ENCODE assay signal across 24 cellular contexts in the genomic region with DNA sequence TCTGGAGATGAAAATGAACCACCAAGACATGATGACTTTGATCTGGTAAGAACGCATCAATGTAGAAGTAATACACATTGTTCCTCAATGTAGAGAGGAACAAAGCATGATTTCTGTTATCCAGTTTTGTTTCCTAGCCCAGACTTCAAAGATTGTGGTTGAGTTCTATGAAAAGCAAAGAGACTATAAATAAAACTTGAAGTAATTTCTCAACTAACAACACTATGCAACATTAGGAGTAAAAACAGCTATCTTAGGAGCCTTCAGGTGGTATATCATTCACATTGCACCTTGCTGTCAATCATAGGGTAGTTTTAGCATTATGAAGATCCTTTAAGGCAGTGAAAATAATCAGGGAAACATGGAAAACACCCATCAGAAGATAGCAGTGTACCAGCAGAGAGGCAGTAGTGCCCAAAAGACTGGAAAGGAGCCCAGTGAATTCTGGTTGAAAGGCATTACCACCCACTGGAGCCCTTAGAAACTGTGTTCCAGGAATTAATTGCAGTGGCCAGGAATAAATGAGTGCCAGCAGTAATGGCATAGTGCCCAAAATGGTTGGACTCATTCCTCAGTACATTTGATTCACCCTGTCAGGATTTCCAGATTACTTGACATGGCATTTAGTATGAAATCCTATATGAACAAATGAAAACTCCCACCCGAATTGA.
A peak's percentile ranks its signal among the peaks of the same experiment; 100 is the strongest.
DNase-seq lines count a peak whose midpoint lies in the region; ATAC-seq and TF ChIP-seq lines count a peak whose summit lies in the region.
"Had no signal": no experiment of that assay in that cellular context is flagged by ENCODE, and none has a peak within 500 bp of the region (broad histone marks: within the 10 kb centered on the region; RNA-seq: fewer than 3 reads in every experiment).

No MANE protein-coding gene starts in this region.

- in situ Hi-C loops in brain microvascular endothelial cell (cut with HindIII; ENCODE audit: low pct_ligation_motif_present, low sequenced_read_pairs), result no loop called here

- no peak overlapping the region for H3K27ac Mint-ChIP-seq in MCF 10A (ENCODE audit: low read depth, unreplicated experiment)
- H3K27ac Mint-ChIP-seq: activated naive CD4-positive, alpha-beta T cell treated with anti-CD3 and anti-CD28 coated beads, Interleukin-2, amount 50 U/mL, for 72 hours; activated T-cell treated with anti-CD3 and anti-CD28 coated beads, Interleukin-2, amount 50 U/mL, for 72 hours; CD14-positive monocyte; mesothelial cell of epicardium; nephron had no signal

- intact Hi-C loops in MCF 10A (cut with micrococcal nuclease), result no loop called here
- intact Hi-C loops in breast epithelium (cut with DNase I; ENCODE audit: low total_unique reads), result no loop called here
- intact Hi-C loops in thyroid gland (cut with DNase I), result no loop called here

- no peaks in the 10 kb centered on the region for H3K27me3 Mint-ChIP-seq in MCF 10A (ENCODE audit: insufficient read depth, unreplicated experiment)

- no peak overlapping the region for H3K4me3 Mint-ChIP-seq in MCF 10A (ENCODE audit: unreplicated experiment)
- H3K4me3 Mint-ChIP-seq: activated T-cell treated with anti-CD3 and anti-CD28 coated beads, Interleukin-2, amount 50 U/mL, for 72 hours; CD14-positive monocyte; mesothelial cell of epicardium; nephron had no signal

- no peak overlapping the region for H3K4me3 ChIP-seq in breast epithelium
- H3K4me3 ChIP-seq in brain microvascular endothelial cell (ENCODE audit: low read depth, low read length), result no peak overlapping the region
- H3K4me3 ChIP-seq in effector memory CD4-positive, alpha-beta T cell (ENCODE audit: insufficient read depth, low read depth, low read length, poor library complexity, severe bottlenecking), result no peak overlapping the region
- H3K4me3 ChIP-seq in thyroid gland (replicated peaks in 1 of 3), result no peak overlapping the region
- H3K4me3 ChIP-seq: body of pancreas, coronary artery, Peyer's patch, thoracic aorta had no signal

- TF ChIP-seq CTCF in MCF 10A (IDR thresholded peaks at IDR 0.05; ENCODE audit: unreplicated experiment) (no peak), breast epithelium (IDR thresholded peaks at IDR 0.05) (no peak), brain microvascular endothelial cell (IDR thresholded peaks at IDR 0.05; ENCODE audit: low read depth, low read length, missing control alignments) (no peak), thyroid gland (IDR thresholded peaks at IDR 0.05) (no peak)

- H3K4me1 Mint-ChIP-seq in MCF 10A (ENCODE audit: insufficient read depth, unreplicated experiment), result peaks cover 9% of the 10 kb centered on the region
- H3K4me1 Mint-ChIP-seq: CD14-positive monocyte, mesothelial cell of epicardium, nephron had no signal

- H3K9me3 ChIP-seq in breast epithelium (no peaks in the 10 kb centered on the region), thyroid gland (no peaks in the 10 kb centered on the region)
- H3K9me3 ChIP-seq in effector memory CD4-positive, alpha-beta T cell (ENCODE audit: control insufficient read depth, low read length), result no peaks in the 10 kb centered on the region
- H3K9me3 ChIP-seq: body of pancreas, Peyer's patch, thoracic aorta had no signal

- H3K36me3 ChIP-seq in breast epithelium (no peaks in the 10 kb centered on the region), brain microvascular endothelial cell (replicated peaks) (no peaks in the 10 kb centered on the region), thyroid gland (no peaks in the 10 kb centered on the region)
- no peaks in the 10 kb centered on the region for H3K36me3 ChIP-seq in effector memory CD4-positive, alpha-beta T cell (ENCODE audit: control insufficient read depth, insufficient read depth, low read length)
- H3K36me3 ChIP-seq: Peyer's patch, thoracic aorta had no signal

- no peak for TF ChIP-seq POLR2A in breast epithelium (IDR thresholded peaks at IDR 0.05)
- no peak for TF ChIP-seq POLR2A in thyroid gland (IDR thresholded peaks at IDR 0.05)

- DNase-seq in MCF 10A (ENCODE audit: unreplicated experiment), result peak; percentile 47
- no peak for DNase-seq in breast epithelium (ENCODE audit: low spot score in 2 of 2)
- DNase-seq in NCI-H69 (lab: John Stamatoyannopoulos, UW), result peak; percentile 34
- DNase-seq in brain microvascular endothelial cell, result no peak
- no peak for DNase-seq in effector memory CD4-positive, alpha-beta T cell
- DNase-seq in thyroid gland, result no peak
- no peak for DNase-seq in germinal center (ENCODE audit: low spot score)
- DNase-seq: activated CD8-positive, alpha-beta memory T cell treated with anti-CD3 and anti-CD28 coated beads for 24 hours; activated T-cell treated with anti-CD3 and anti-CD28 coated beads, Interleukin-2, amount 50 U/mL, for 72 hours; body of pancreas; DMS53; kidney glomerular epithelial cell; Peyer's patch; T-helper 9 cell had no signal

- H3K27ac ChIP-seq in breast epithelium, result no peak overlapping the region
- H3K27ac ChIP-seq in brain microvascular endothelial cell, result no peak overlapping the region
- H3K27ac ChIP-seq in effector memory CD4-positive, alpha-beta T cell (ENCODE audit: insufficient read depth, low read length, poor library complexity, severe bottlenecking), result no peak overlapping the region
- H3K27ac ChIP-seq in thyroid gland, result no peak overlapping the region
- H3K27ac ChIP-seq: body of pancreas, coronary artery, Peyer's patch, thoracic aorta had no signal

- H3K9me3 Mint-ChIP-seq in MCF 10A (ENCODE audit: unreplicated experiment), result no peaks in the 10 kb centered on the region
- H3K9me3 Mint-ChIP-seq: nephron had no signal

- BruUV-seq in MCF 10A (replicated peaks; lab: Mats Ljungman, UMichigan), result no TSS peak

- no peaks in the 10 kb centered on the region for H3K36me3 Mint-ChIP-seq in MCF 10A (ENCODE audit: insufficient read depth, unreplicated experiment)
- H3K36me3 Mint-ChIP-seq: activated naive CD4-positive, alpha-beta T cell treated with anti-CD3 and anti-CD28 coated beads, Interleukin-2, amount 50 U/mL, for 72 hours; CD14-positive monocyte; mesothelial cell of epicardium had no signal

- WGBS in thyroid gland, 2 donors, result 47 to 65% methylated on average over 2 of the region's 2 CpGs

- peak; percentile 52 for ATAC-seq in HG02852 (IDR thresholded peaks at IDR 0.05; ENCODE audit: unreplicated experiment)
- ATAC-seq: activated CD4-positive, CD25-positive, alpha-beta regulatory T cell treated with anti-CD3 and anti-CD28 coated beads, Interleukin-2, amount 50 U/mL, for 24 hours; activated naive CD4-positive, alpha-beta T cell treated with anti-CD3 and anti-CD28 coated beads, Interleukin-2, amount 50 U/mL, for 72 hours; activated T-cell treated with anti-CD3 and anti-CD28 coated beads, Interleukin-2, amount 50 U/mL, for 72 hours; body of pancreas; HepG2; SK-N-SH treated with all-trans-retinoic acid at 6 μM for 48 hours had no signal

- CTCF ChIA-PET in MCF 10A (lab: Yijun Ruan, JAX), result interaction anchor here (0.6 kb wide), 1 partner anchor 548 kb away, joined by 3 read pairs; no protein-coding TSS in a partner anchor

- POLR2A ChIA-PET in MCF 10A (lab: Yijun Ruan, JAX), result no interaction called here

- H3K27me3 ChIP-seq in breast epithelium (no peaks in the 10 kb centered on the region), brain microvascular endothelial cell (replicated peaks) (no peaks in the 10 kb centered on the region), thyroid gland (no peaks in the 10 kb centered on the region)
- H3K27me3 ChIP-seq in effector memory CD4-positive, alpha-beta T cell (replicated peaks; ENCODE audit: control insufficient read depth, insufficient read depth, low read length, poor library complexity, severe bottlenecking), result no peaks in the 10 kb centered on the region
- H3K27me3 ChIP-seq: body of pancreas, Peyer's patch had no signal

- H3K4me1 ChIP-seq in breast epithelium (no peaks in the 10 kb centered on the region), thyroid gland (no peaks in the 10 kb centered on the region)
- H3K4me1 ChIP-seq in effector memory CD4-positive, alpha-beta T cell (ENCODE audit: control insufficient read depth, insufficient read depth, low read length, poor library complexity, severe bottlenecking), result no peaks in the 10 kb centered on the region
- H3K4me1 ChIP-seq: body of pancreas, Peyer's patch had no signal

Comparison
In these comparisons a context has a peak if more than half of its experiments do, and no peak if none do; other contexts are left out.
1. DNase-seq: peak in MCF 10A (single experiment) and NCI-H69 (single experiment); none in breast epithelium (0 of 2), brain microvascular endothelial cell (single experiment), effector memory CD4-positive, alpha-beta T cell (0 of 3), thyroid gland (0 of 2) and germinal center (single experiment).